Comparison of ENCODE assay signal across 13 cellular contexts in the genomic region with DNA sequence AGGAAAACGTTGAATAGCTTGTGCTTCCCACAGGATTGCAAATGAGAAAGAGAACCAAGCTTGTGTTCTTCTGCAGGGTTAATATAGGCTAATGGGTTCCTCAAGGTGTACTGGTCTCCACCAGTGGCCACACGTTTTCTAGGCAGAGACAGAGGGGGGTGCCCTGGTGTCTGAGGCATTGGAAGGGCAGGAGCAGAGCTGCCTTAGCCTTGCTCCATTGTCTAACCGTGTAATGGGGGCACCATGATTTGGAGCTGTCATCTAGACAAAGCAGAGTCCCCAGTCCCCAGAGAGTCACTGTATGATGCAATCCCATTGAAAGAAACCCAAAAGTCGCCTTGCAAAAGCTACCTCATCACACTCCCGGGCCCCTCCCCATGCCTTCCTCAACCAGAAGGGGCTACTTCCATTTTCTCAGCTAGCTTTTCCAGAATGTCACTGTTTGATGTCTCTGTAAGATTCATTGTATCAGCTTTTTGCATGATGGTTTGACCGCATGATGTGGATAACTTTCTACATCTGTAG.
DNase-seq lines count a peak whose midpoint lies in the region; ATAC-seq and TF ChIP-seq lines count a peak whose summit lies in the region.
"Had no signal": no experiment of that assay in that cellular context is flagged by ENCODE, and none has a peak within 500 bp of the region (broad histone marks: within the 10 kb centered on the region; RNA-seq: fewer than 3 reads in every experiment).

No MANE protein-coding gene starts in this region.

- H3K4me1 Mint-ChIP-seq in glutamatergic neuron (ENCODE audit: low read depth, unreplicated experiment): no peaks in the 10 kb centered on the region
- H3K4me1 Mint-ChIP-seq: CD8-positive, alpha-beta memory T cell had no signal

- DNase-seq in MV-4-11 (lab: John Stamatoyannopoulos, UW) (peak; percentile 28), OCI-M1 (lab: John Stamatoyannopoulos, UW) (peak; percentile 71), glutamatergic neuron (no peak), HuH-7 (ENCODE audit: low spot score) (no peak)
- DNase-seq in activated CD8-positive, alpha-beta memory T cell treated with anti-CD3 and anti-CD28 coated beads for 24 hours: no peak
- DNase-seq: AML-193; Caco-2; CD8-positive, alpha-beta memory T cell; DND-41; GDM1; H7 had no signal

- peak overlapping the region; percentile 39 for H3K27ac Mint-ChIP-seq in glutamatergic neuron (ENCODE audit: unreplicated experiment)
- H3K27ac Mint-ChIP-seq: CD8-positive, alpha-beta memory T cell had no signal

- H3K36me3 Mint-ChIP-seq in glutamatergic neuron (ENCODE audit: unreplicated experiment): no peaks in the 10 kb centered on the region
- H3K36me3 Mint-ChIP-seq: CD8-positive, alpha-beta memory T cell had no signal

- no peak for TF ChIP-seq CTCF in glutamatergic neuron (IDR thresholded peaks at IDR 0.05; ENCODE audit: partially characterized antibody, unreplicated experiment)

- peaks cover 3% of the 10 kb centered on the region for H3K27me3 Mint-ChIP-seq in glutamatergic neuron (ENCODE audit: unreplicated experiment)
- H3K27me3 Mint-ChIP-seq: CD8-positive, alpha-beta memory T cell had no signal

- ATAC-seq in HG03039 (IDR thresholded peaks at IDR 0.05; ENCODE audit: unreplicated experiment): no peak
- ATAC-seq: A549 had no signal

- no peak overlapping the region for H3K4me3 Mint-ChIP-seq in glutamatergic neuron (ENCODE audit: unreplicated experiment)
- H3K4me3 Mint-ChIP-seq: CD8-positive, alpha-beta memory T cell had no signal

- no peaks in the 10 kb centered on the region for H3K9me3 Mint-ChIP-seq in glutamatergic neuron (ENCODE audit: unreplicated experiment)

Comparison
In these comparisons a context has a peak if more than half of its experiments do, and no peak if none do; other contexts are left out.
1. DNase-seq: peak in MV-4-11 (single experiment) and OCI-M1 (single experiment); none in glutamatergic neuron (single experiment), HuH-7 (single experiment) and activated CD8-positive, alpha-beta memory T cell treated with anti-CD3 and anti-CD28 coated beads for 24 hours (single experiment).